ENCODE assay signal across 19 cellular contexts in genomic region chr3:139642981-139643380, GRCh38.
"Had no signal": no experiment of that assay in that cellular context is flagged by ENCODE, and none has a peak within 500 bp of the region (broad histone marks: within the 10 kb centered on the region; RNA-seq: fewer than 3 reads in every experiment).

No MANE protein-coding gene starts in this region.

- H3K27ac Mint-ChIP-seq: activated naive CD8-positive, alpha-beta T cell treated with anti-CD3 and anti-CD28 coated beads, Interleukin-2, amount 10 ng/mL, durations not matched to agents 7 days and 5 days had no signal

- ATAC-seq: gastrocnemius medialis; left ventricle myocardium superior; right cardiac atrium; stimulated activated naive CD8-positive, alpha-beta T cell treated with anti-CD3 and anti-CD28 coated beads, Interleukin-15, Interleukin-2, amounts not matched to agents 100 U/mL and 50 U/mL, for 24 hours had no signal

- H3K9me3 ChIP-seq: gastrocnemius medialis, transverse colon, vagina had no signal

- DNase-seq: activated CD4-positive, CD25-positive, alpha-beta regulatory T cell treated with anti-CD3 and anti-CD28 coated beads, Interleukin-2, amount 50 U/mL, for 72 hours; activated naive CD4-positive, alpha-beta T cell; activated naive CD8-positive, alpha-beta T cell treated with anti-CD3 and anti-CD28 coated beads, Interleukin-2, amount 10 ng/mL, durations not matched to agents 7 days and 5 days; erythroblast; gastrocnemius medialis; left ventricle myocardium superior; mesenchymal stem cell; posterior cingulate gyrus; right cardiac atrium; small intestine; stimulated activated CD4-positive, alpha-beta T cell treated with anti-CD3 and anti-CD28 coated beads, Interleukin-4, amount 100 ng/mL, for 4 hours; stimulated activated CD8-positive, alpha-beta memory T cell treated with anti-CD3 and anti-CD28 coated beads, Interleukin-4, amount 100 ng/mL, for 48 hours; stimulated activated naive CD8-positive, alpha-beta T cell treated with anti-CD3 and anti-CD28 coated beads, Interleukin-15, Interleukin-2, amounts not matched to agents 100 U/mL and 50 U/mL, for 24 hours; T-helper 9 cell; transverse colon had no signal

- H3K79me2 ChIP-seq: hepatocyte had no signal

- H3K36me3 Mint-ChIP-seq: activated naive CD8-positive, alpha-beta T cell treated with anti-CD3 and anti-CD28 coated beads, Interleukin-2, amount 10 ng/mL, durations not matched to agents 7 days and 5 days; natural killer cell treated with Interleukin-12 subunit alpha and Interleukin-12 subunit beta and Interleukin-15 and Interleukin-18, amount 100 ng/mL, for 72 hours had no signal

- H3K4me1 ChIP-seq: transverse colon, vagina had no signal

- H3K36me3 ChIP-seq: gastrocnemius medialis, transverse colon, vagina had no signal

- H3K27ac ChIP-seq: gastrocnemius medialis, hepatocyte, transverse colon, vagina had no signal

- H3K27me3 ChIP-seq: gastrocnemius medialis, hepatocyte, transverse colon, vagina had no signal

- H3K4me2 ChIP-seq: hepatocyte had no signal

- H3K9me3 Mint-ChIP-seq: natural killer cell treated with Interleukin-12 subunit alpha and Interleukin-12 subunit beta and Interleukin-15 and Interleukin-18, amount 100 ng/mL, for 72 hours had no signal

- H3K4me3 Mint-ChIP-seq: activated naive CD8-positive, alpha-beta T cell treated with anti-CD3 and anti-CD28 coated beads, Interleukin-2, amount 10 ng/mL, durations not matched to agents 7 days and 5 days; natural killer cell treated with Interleukin-12 subunit alpha and Interleukin-12 subunit beta and Interleukin-15 and Interleukin-18, amount 100 ng/mL, for 72 hours had no signal

- H2AFZ ChIP-seq: hepatocyte had no signal

- FAIRE-seq: bronchial epithelial cell, small intestine had no signal

- H3K27me3 Mint-ChIP-seq: activated naive CD8-positive, alpha-beta T cell treated with anti-CD3 and anti-CD28 coated beads, Interleukin-2, amount 10 ng/mL, durations not matched to agents 7 days and 5 days had no signal

- H3K4me3 ChIP-seq: gastrocnemius medialis, hepatocyte, transverse colon, vagina had no signal
